ENCODE assay signal across 1 cellular context in the genomic region with DNA sequence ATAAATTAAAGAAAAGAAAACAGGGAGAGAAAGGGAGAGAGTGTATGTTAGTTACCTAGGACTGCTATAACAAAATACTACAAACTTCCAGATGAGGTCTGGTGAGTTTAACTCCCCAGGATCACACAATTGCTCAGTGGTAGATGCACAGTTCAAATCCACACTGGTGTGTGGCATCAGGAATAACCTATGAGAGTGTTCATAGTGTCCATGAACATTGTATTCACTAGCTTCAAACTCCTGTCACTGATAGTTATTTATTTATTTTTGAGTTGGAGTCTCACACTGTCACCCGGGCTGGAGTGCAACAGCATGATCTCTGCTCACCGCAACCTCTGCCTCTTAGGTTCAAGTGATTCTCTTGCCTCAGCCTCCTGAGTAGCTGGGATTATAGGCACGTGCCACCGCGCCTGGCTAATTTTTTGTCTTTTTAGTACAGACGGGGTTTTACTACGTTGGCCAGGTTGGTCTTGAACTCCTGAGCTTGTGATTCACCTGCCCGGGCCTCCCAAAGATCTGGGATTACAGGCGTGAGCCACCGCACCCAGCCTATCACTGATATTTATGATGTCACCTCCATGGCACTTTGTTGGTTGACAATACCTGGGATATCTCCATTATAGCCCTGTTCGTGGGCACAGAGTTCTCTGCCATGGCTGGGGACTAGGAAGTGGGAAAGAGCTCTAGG.
TF ChIP-seq lines count a peak whose summit lies in the region.

A gene with protein sequence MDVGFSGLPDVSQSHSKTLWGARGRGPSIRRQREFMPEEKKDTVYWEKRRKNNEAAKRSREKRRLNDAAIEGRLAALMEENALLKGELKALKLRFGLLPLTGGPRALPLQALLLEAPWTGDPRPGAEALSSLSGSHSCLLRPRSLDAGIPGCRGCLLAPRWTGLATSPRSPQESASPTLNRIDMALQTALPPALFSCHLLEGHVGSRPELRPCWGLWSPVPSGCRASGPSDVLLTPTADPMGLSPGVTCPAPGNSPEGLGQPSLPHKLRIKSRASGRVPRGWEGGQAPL (plus strand): TSS at position 638 of the 688 bp plus-strand sequence. CDS start 46,133 bp downstream, outside the sequence.

TF ChIP-seq in H1, 55 proteins besides CTCF, POLR2A, EP300 and RAD21:
- no peak for TF ChIP-seq RNF2 (IDR thresholded peaks at IDR 0.05; ENCODE audit: borderline replicate concordance, low read depth, low read length, missing control alignments, poor library complexity, severe bottlenecking)
- no peak for TF ChIP-seq FOSL1 (IDR thresholded peaks at IDR 0.05; ENCODE audit: insufficient read depth, low read depth, low read length)
- TF ChIP-seq, protein P1, sequence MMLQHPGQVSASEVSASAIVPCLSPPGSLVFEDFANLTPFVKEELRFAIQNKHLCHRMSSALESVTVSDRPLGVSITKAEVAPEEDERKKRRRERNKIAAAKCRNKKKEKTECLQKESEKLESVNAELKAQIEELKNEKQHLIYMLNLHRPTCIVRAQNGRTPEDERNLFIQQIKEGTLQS (IDR thresholded peaks at IDR 0.05; ENCODE audit: insufficient read depth, low read depth, low read length), result no peak
- no peak for TF ChIP-seq CBX8 (IDR thresholded peaks at IDR 0.05; ENCODE audit: borderline replicate concordance, low read depth, low read length)
- no peak for TF ChIP-seq JUN (IDR thresholded peaks at IDR 0.05; ENCODE audit: low read depth, low read length)
- no peak for TF ChIP-seq NRF1 (IDR thresholded peaks at IDR 0.05; ENCODE audit: low read depth, low read length)
- no peak for TF ChIP-seq GTF2F1 (IDR thresholded peaks at IDR 0.05; ENCODE audit: borderline replicate concordance, low read depth, low read length)
- no peak for TF ChIP-seq JUND (IDR thresholded peaks at IDR 0.05; ENCODE audit: low read length)
- TF ChIP-seq ZNF274 (IDR thresholded peaks at IDR 0.05; ENCODE audit: borderline replicate concordance, extremely low read depth, low read length), result no peak
- no peak for TF ChIP-seq RFX5 (IDR thresholded peaks at IDR 0.05; ENCODE audit: borderline replicate concordance, low read depth, low read length)
- no peak for TF ChIP-seq SAP30 (IDR thresholded peaks at IDR 0.05; ENCODE audit: insufficient read depth, insufficient replicate concordance, low read length)
- TF ChIP-seq CBX5 (IDR thresholded peaks at IDR 0.05; ENCODE audit: low read depth, low read length), result no peak
- TF ChIP-seq RBBP5 (IDR thresholded peaks at IDR 0.05; ENCODE audit: borderline replicate concordance, low read depth, low read length), result no peak
- TF ChIP-seq CHD1 (IDR thresholded peaks at IDR 0.05; ENCODE audit: low read depth, low read length), result no peak
- TF ChIP-seq SUZ12 (IDR thresholded peaks at IDR 0.05; ENCODE audit: low read length), result no peak
- no peak for TF ChIP-seq CEBPB (IDR thresholded peaks at IDR 0.05; ENCODE audit: low read depth, low read length)
- TF ChIP-seq, protein P2, sequence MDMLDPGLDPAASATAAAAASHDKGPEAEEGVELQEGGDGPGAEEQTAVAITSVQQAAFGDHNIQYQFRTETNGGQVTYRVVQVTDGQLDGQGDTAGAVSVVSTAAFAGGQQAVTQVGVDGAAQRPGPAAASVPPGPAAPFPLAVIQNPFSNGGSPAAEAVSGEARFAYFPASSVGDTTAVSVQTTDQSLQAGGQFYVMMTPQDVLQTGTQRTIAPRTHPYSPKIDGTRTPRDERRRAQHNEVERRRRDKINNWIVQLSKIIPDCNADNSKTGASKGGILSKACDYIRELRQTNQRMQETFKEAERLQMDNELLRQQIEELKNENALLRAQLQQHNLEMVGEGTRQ (IDR thresholded peaks at IDR 0.05; ENCODE audit: low read length), result no peak
- no peak for TF ChIP-seq SP2 (IDR thresholded peaks at IDR 0.05; ENCODE audit: low read length)
- no peak for TF ChIP-seq CTBP2 (IDR thresholded peaks at IDR 0.05; ENCODE audit: borderline replicate concordance, insufficient read depth, insufficient read length, low read length)
- TF ChIP-seq TEAD4 (IDR thresholded peaks at IDR 0.05; ENCODE audit: low read depth, low read length), result no peak
